ENCODE assay signal across 18 cellular contexts in the genomic region with DNA sequence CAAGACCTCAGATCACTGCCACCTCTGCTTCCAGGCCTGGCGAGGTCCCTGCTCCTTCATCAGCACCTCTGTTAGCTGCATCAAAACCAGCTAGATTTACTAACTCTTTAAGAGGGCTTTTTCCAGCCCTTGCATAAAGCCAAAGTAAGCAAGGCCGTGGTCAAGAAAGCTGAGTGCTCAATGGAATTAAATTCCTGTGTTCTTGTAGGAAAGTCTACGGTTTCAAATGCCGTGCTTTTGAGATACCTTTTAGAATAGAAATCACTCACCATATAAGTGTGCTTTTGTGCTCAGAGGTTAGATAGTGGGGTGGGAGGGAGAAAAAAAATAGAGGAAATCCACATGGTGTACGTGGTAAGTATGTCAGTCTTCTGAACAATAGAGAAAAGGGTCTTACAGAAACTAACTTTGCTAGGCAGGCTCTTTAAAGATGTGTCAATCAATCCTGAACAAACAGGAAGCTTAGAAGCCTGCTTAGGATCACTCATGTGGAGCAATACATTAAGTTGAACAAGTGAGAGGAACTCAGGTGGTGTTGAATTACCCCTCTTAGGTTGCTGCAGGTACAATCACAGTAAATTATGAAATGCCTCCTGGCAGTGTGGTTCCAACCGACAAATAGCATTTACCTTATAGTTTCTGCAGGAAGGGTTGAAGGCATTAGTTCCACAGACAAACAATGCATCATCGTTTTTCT.
A peak's percentile ranks its signal among the peaks of the same experiment; 100 is the strongest.
DNase-seq lines count a peak whose midpoint lies in the region; ATAC-seq, FAIRE-seq and TF ChIP-seq lines count a peak whose summit lies in the region.
"Had no signal": no experiment of that assay in that cellular context is flagged by ENCODE, and none has a peak within 500 bp of the region (broad histone marks: within the 10 kb centered on the region; RNA-seq: fewer than 3 reads in every experiment).

No MANE protein-coding gene starts in this region.

- no peak overlapping the region for H3K4me2 ChIP-seq in HepG2 (ENCODE audit: low read depth, low read length)
- H3K4me2 ChIP-seq: A549 had no signal

- H3K27ac ChIP-seq in HepG2 (ENCODE audit: extremely low read length, insufficient read depth, low read length): no peak overlapping the region
- H3K27ac ChIP-seq in right lobe of liver: no peak overlapping the region
- H3K27ac ChIP-seq in endodermal cell (ENCODE audit: low read depth, low read length): peak overlapping the region; percentile 75
- H3K27ac ChIP-seq in upper lobe of right lung: no peak overlapping the region
- no peak overlapping the region for H3K27ac ChIP-seq in body of pancreas
- H3K27ac ChIP-seq: A549, pancreas, tibial artery had no signal

- ATAC-seq in HepG2 (peak; percentile 36; the same call in 1 of the 3 replicates), right lobe of liver (no peak), upper lobe of right lung (peak; percentile 39), HG03469 (IDR thresholded peaks at IDR 0.05; ENCODE audit: unreplicated experiment) (no peak), body of pancreas (no peak)
- ATAC-seq: A549; activated T-cell treated with anti-CD3 and anti-CD28 coated beads, Interleukin-2, amount 50 U/mL, for 72 hours; Panc1; pancreas had no signal

- TF ChIP-seq EP300 in HepG2 (IDR thresholded peaks at IDR 0.05; ENCODE audit: low read depth in 2 of 2, low read length in 2 of 2) (no peak), HepG2 (CRISPR knock-in tag; IDR thresholded peaks at IDR 0.05; ENCODE audit: borderline replicate concordance) (no peak)

- H3K4me1 Mint-ChIP-seq in endodermal cell: peaks cover 44% of the 10 kb centered on the region

- no peaks in the 10 kb centered on the region; the same call in 1 of the 2 replicates for H3K4me1 ChIP-seq in HepG2 (ENCODE audit: insufficient read depth, low read length)
- no peaks in the 10 kb centered on the region for H3K4me1 ChIP-seq in right lobe of liver
- peaks cover 13% of the 10 kb centered on the region for H3K4me1 ChIP-seq in endodermal cell (ENCODE audit: control insufficient read depth, insufficient read depth, low read length)
- peaks cover 8% of the 10 kb centered on the region for H3K4me1 ChIP-seq in upper lobe of right lung
- no peaks in the 10 kb centered on the region for H3K4me1 ChIP-seq in body of pancreas
- H3K4me1 ChIP-seq: A549, pancreas, tibial artery had no signal

- in situ Hi-C loops in HepG2 (cut with HindIII; ENCODE audit: extremely low pct_ligation_motif_present, low pct_unique_long_range_greater_than_20kb): no loop called here

- CTCF ChIA-PET in HepG2 (lab: Yijun Ruan, JAX; ENCODE audit: low intra/inter-chr PET ratio, low total read pairs): no interaction called here

- BruUV-seq in HepG2 (replicated peaks; lab: Mats Ljungman, UMichigan): no TSS peak

- H2AFZ ChIP-seq in HepG2 (ENCODE audit: low read length): no peak overlapping the region

- POLR2A ChIA-PET in HepG2 (lab: Yijun Ruan, JAX): no interaction called here

- peaks cover 76% of the 10 kb centered on the region for H3K36me3 Mint-ChIP-seq in endodermal cell (ENCODE audit: low read depth)

- no peaks in the 10 kb centered on the region for H4K20me1 ChIP-seq in HepG2 (ENCODE audit: insufficient read depth, low read length)

- FAIRE-seq in HepG2 (lab: Jason Lieb, UNC): no peak
- FAIRE-seq: A549, pancreas had no signal

- peak; percentile 22 for DNase-seq in HepG2 (ENCODE audit: low spot score)
- DNase-seq in right lobe of liver: no peak
- DNase-seq in NCI-H345 (lab: John Stamatoyannopoulos, UW): peak; percentile 85
- DNase-seq in endodermal cell: peak; percentile 31
- DNase-seq in upper lobe of right lung: no peak
- no peak for DNase-seq in activated naive CD4-positive, alpha-beta T cell (lab: John Stamatoyannopoulos, UW)
- no peak for DNase-seq in body of pancreas
- DNase-seq: activated T-cell treated with anti-CD3 and anti-CD28 coated beads, Interleukin-2, amount 50 U/mL, for 72 hours; anterior cingulate cortex; Caco-2; mesenchymal stem cell; NCI-H1694; pancreas; tibial artery had no signal

- peaks cover 1 to 5% of the 10 kb centered on the region in 2 experiments; a peak in 2 of 5 replicates for H3K36me3 ChIP-seq in HepG2 (replicated peaks in 1 of 2; ENCODE audit: control insufficient read depth in 1 of 2, insufficient read depth in 2 of 2, low read length in 2 of 2)
- H3K36me3 ChIP-seq in right lobe of liver: peaks cover 0 to 2% (median 0%) of the 10 kb centered on the region in 4 donors
- H3K36me3 ChIP-seq in endodermal cell (ENCODE audit: control insufficient read depth, insufficient read depth, low read length): peaks cover 42% of the 10 kb centered on the region
- H3K36me3 ChIP-seq in upper lobe of right lung: no peaks in the 10 kb centered on the region
- no peaks in the 10 kb centered on the region for H3K36me3 ChIP-seq in body of pancreas (replicated peaks in 1 of 2; ENCODE audit: insufficient read depth in 1 of 2, low read depth in 2 of 2)
- H3K36me3 ChIP-seq: pancreas had no signal

- TF ChIP-seq POLR2A in HepG2 (IDR thresholded peaks at IDR 0.05; ENCODE audit: insufficient read depth in 1 of 2, low read depth in 2 of 2, low read length in 2 of 2) (no peak), right lobe of liver (IDR thresholded peaks at IDR 0.05) (no peak), body of pancreas (IDR thresholded peaks at IDR 0.05) (no peak)

- no peaks in the 10 kb centered on the region for H3K9me3 Mint-ChIP-seq in endodermal cell
- H3K9me3 Mint-ChIP-seq: activated T-cell treated with anti-CD3 and anti-CD28 coated beads, Interleukin-2, amount 50 U/mL, for 72 hours; dendritic cell treated with granulocyte-macrophage colony-stimulating factor and Interleukin-4, amounts not matched to agents 40 ng/mL and 50 ng/mL, for 4 days had no signal

- H3K27me3 ChIP-seq in HepG2 (ENCODE audit: control insufficient read depth in 1 of 2, insufficient read depth in 2 of 2, low read length in 2 of 2) (peaks cover 0 to 1% of the 10 kb centered on the region in 2 experiments; a peak in 1 of 5 replicates), right lobe of liver (no peaks in the 10 kb centered on the region), endodermal cell (ENCODE audit: control insufficient read depth, insufficient read depth, low read length, poor library complexity, severe bottlenecking) (no peaks in the 10 kb centered on the region), upper lobe of right lung (no peaks in the 10 kb centered on the region), body of pancreas (no peaks in the 10 kb centered on the region)
- H3K27me3 ChIP-seq: pancreas, tibial artery had no signal

- no peak for TF ChIP-seq RAD21 in HepG2 (CRISPR knock-in tag; IDR thresholded peaks at IDR 0.05)

- H3K9ac ChIP-seq in HepG2 (ENCODE audit: insufficient read depth, low read depth, low read length) (no peak overlapping the region), endodermal cell (ENCODE audit: extremely low read depth, low read length, poor library complexity, severe bottlenecking) (no peak overlapping the region)

- H3K27ac Mint-ChIP-seq in endodermal cell: no peak overlapping the region
- H3K27ac Mint-ChIP-seq: activated T-cell treated with anti-CD3 and anti-CD28 coated beads, Interleukin-2, amount 50 U/mL, for 72 hours; dendritic cell treated with granulocyte-macrophage colony-stimulating factor and Interleukin-4, amounts not matched to agents 40 ng/mL and 50 ng/mL, for 4 days had no signal

- TF ChIP-seq CTCF in HepG2 (CRISPR knock-in tag; IDR thresholded peaks at IDR 0.05) (no peak), right lobe of liver (IDR thresholded peaks at IDR 0.05) (no peak), endodermal cell (conservative IDR thresholded peaks at IDR 0.05) (no peak), upper lobe of right lung (IDR thresholded peaks at IDR 0.05) (no peak), body of pancreas (IDR thresholded peaks at IDR 0.05) (no peak)

- no peak overlapping the region for H3K4me3 Mint-ChIP-seq in endodermal cell
- H3K4me3 Mint-ChIP-seq: activated T-cell treated with anti-CD3 and anti-CD28 coated beads, Interleukin-2, amount 50 U/mL, for 72 hours; dendritic cell treated with granulocyte-macrophage colony-stimulating factor and Interleukin-4, amounts not matched to agents 40 ng/mL and 50 ng/mL, for 4 days had no signal

- H3K79me2 ChIP-seq in HepG2 (ENCODE audit: insufficient read depth, low read length): no peaks in the 10 kb centered on the region

- WGBS in HepG2 (ENCODE audit: low lambda C conversion rate): 46% methylated on average over 7 of the region's 7 CpGs
- 68% methylated on average over 7 of the region's 7 CpGs for WGBS in right lobe of liver (ENCODE audit: insufficient coverage, low coverage, low lambda C conversion rate, missing lambda C conversion rate)
- WGBS in endodermal cell (ENCODE audit: insufficient coverage in 1 of 2, insufficient read length in 1 of 2), 2 experiments: 91% methylated on average over 5 to 7 of the region's 7 CpGs
- 77 to 80% methylated on average over 7 of the region's 7 CpGs for WGBS in body of pancreas, 2 donors

- no peak overlapping the region for H3K4me3 ChIP-seq in HepG2 (replicated peaks in 1 of 3; ENCODE audit: insufficient read depth in 1 of 3, low read depth in 2 of 3, low read length in 3 of 3)
- no peak overlapping the region for H3K4me3 ChIP-seq in right lobe of liver
- H3K4me3 ChIP-seq in endodermal cell (ENCODE audit: low read length): peak overlapping the region; percentile 1
- no peak overlapping the region for H3K4me3 ChIP-seq in upper lobe of right lung
- no peak overlapping the region for H3K4me3 ChIP-seq in body of pancreas
- H3K4me3 ChIP-seq: A549, pancreas, tibial artery had no signal

- H3K27me3 Mint-ChIP-seq in endodermal cell (ENCODE audit: insufficient read depth): no peaks in the 10 kb centered on the region
- H3K27me3 Mint-ChIP-seq: dendritic cell treated with granulocyte-macrophage colony-stimulating factor and Interleukin-4, amounts not matched to agents 40 ng/mL and 50 ng/mL, for 4 days had no signal

- H3K9me3 ChIP-seq in HepG2 (ENCODE audit: low read length) (no peaks in the 10 kb centered on the region), right lobe of liver (no peaks in the 10 kb centered on the region), endodermal cell (ENCODE audit: control insufficient read depth, low read length) (no peaks in the 10 kb centered on the region), upper lobe of right lung (no peaks in the 10 kb centered on the region), body of pancreas (no peaks in the 10 kb centered on the region)
- H3K9me3 ChIP-seq: A549, Caco-2, pancreas, tibial artery had no signal

- intact Hi-C loops in HepG2 (cut with micrococcal nuclease; ENCODE audit: unreplicated experiment) (no loop called here), right lobe of liver (cut with DNase I) (no loop called here), upper lobe of right lung (cut with DNase I) (no loop called here), body of pancreas (cut with DNase I) (no loop called here)

Comparison
In these comparisons a context has a peak if more than half of its experiments do, and no peak if none do; other contexts are left out.
1. ATAC-seq: peak in HepG2 (single experiment) and upper lobe of right lung (single experiment); none in right lobe of liver (0 of 4), HG03469 (single experiment) and body of pancreas (single experiment).
2. DNase-seq: peak in HepG2 (single experiment), NCI-H345 (single experiment) and endodermal cell (single experiment); none in right lobe of liver (0 of 3), upper lobe of right lung (single experiment), activated naive CD4-positive, alpha-beta T cell (0 of 4) and body of pancreas (0 of 4).